In the genomic region with DNA sequence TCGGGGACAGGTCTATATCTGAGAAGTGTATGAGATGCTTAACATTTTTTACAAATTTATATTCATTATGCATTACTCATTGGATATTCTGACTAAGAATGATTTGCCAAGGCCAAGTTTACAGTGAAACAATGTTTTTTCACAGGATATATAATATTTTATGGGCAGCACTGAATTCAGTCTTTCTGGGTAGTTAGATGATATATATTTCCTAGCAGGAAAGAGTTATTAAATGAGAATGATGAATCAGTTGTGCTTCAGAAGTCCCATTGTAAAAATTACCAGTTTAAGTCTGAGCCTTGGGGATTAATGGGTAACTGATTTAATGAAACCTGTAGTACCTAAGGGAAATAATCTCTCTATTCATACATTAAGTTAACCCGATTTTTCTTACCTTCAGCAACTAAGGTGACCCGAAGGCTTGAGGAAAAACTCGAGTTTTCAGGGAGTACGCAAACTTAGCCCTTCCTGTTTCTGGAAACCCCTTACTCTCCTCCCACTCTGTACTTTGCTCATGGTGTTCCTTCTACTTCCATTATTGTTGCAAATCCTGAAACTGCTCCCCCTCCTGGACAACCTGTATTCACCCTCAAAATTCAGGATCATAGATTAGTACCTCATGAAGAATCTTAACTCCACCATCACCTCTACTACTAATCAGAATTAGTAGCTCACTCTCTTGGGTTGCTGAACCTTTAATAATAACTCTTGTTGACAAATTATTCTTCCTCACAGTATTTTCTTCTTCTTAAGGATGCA, we compare ENCODE assay signal across 12 cellular contexts.
A peak's percentile ranks its signal among the peaks of the same experiment; 100 is the strongest.
DNase-seq lines count a peak whose midpoint lies in the region; ATAC-seq and TF ChIP-seq lines count a peak whose summit lies in the region.
"Had no signal": no experiment of that assay in that cellular context is flagged by ENCODE, and none has a peak within 500 bp of the region (broad histone marks: within the 10 kb centered on the region; RNA-seq: fewer than 3 reads in every experiment).

No MANE protein-coding gene starts in this region.

- TF ChIP-seq RAD21 in SK-N-SH (IDR thresholded peaks at IDR 0.05; ENCODE audit: low read length) = peak; percentile 47

- no peaks in the 10 kb centered on the region for H3K9me2 ChIP-seq in SK-N-SH

- H3K27me3 ChIP-seq in BJ (ENCODE audit: control insufficient read depth, insufficient read depth, low read length) = no peaks in the 10 kb centered on the region
- H3K27me3 ChIP-seq in H7 (ENCODE audit: control insufficient read depth, insufficient read depth, low read length) = no peaks in the 10 kb centered on the region
- H3K27me3 ChIP-seq in SK-N-SH (ENCODE audit: insufficient read depth) = no peaks in the 10 kb centered on the region
- peaks cover 0 to 18% (median 0%) of the 10 kb centered on the region in 4 donors for H3K27me3 ChIP-seq in esophagus squamous epithelium
- H3K27me3 ChIP-seq: testis had no signal

- DNase-seq in BJ (ENCODE audit: low read depth) = no peak
- DNase-seq in H7 = peak; percentile 11
- peak; percentile 12 for DNase-seq in SK-N-SH
- DNase-seq in iPS-NIHi11 (ENCODE audit: low spot score) = peak; percentile 27
- no peak for DNase-seq in esophagus squamous epithelium (lab: John Stamatoyannopoulos, UW)
- DNase-seq: islet precursor cell; NCI-H2029 treated with DMSO at 0.1 percent for 48 hours; stimulated activated CD4-positive, alpha-beta T cell treated with anti-CD3 and anti-CD28 coated beads, Interleukin-12 subunit alpha, Interleukin-12 subunit beta, amount 100 ng/mL, for 4 hours; testis had no signal

- intact Hi-C loops in esophagus squamous epithelium (cut with DNase I) = no loop called here

- H3K4me2 ChIP-seq in SK-N-SH = no peak overlapping the region

- H3K9me3 ChIP-seq in SK-N-SH (no peaks in the 10 kb centered on the region), esophagus squamous epithelium (no peaks in the 10 kb centered on the region)
- H3K9me3 ChIP-seq: testis had no signal

- 71% methylated on average over 5 of the region's 5 CpGs for WGBS in SK-N-SH (ENCODE audit: low lambda C conversion rate)
- 70 to 74% methylated on average over 5 of the region's 5 CpGs for WGBS in esophagus squamous epithelium, 2 donors

- CTCF ChIA-PET in BJ (lab: Yijun Ruan, JAX) = no interaction called here
- CTCF ChIA-PET in SK-N-SH (lab: Yijun Ruan, JAX) = interaction anchor here (1.4 kb wide), 1 partner anchor 49 kb away, joined by 3 read pairs; no protein-coding TSS in a partner anchor

- peaks cover 11% of the 10 kb centered on the region for H3F3A ChIP-seq in SK-N-SH (replicated peaks; ENCODE audit: insufficient read depth)

- H3K4me1 ChIP-seq in SK-N-SH (ENCODE audit: control insufficient read depth in 1 of 2, insufficient read depth in 2 of 2, low read depth in 1 of 2, low read length in 1 of 2) (peaks cover 0 to 5% of the 10 kb centered on the region in 2 experiments; a peak in 1 of 4 replicates), esophagus squamous epithelium (no peaks in the 10 kb centered on the region)
- H3K4me1 ChIP-seq: testis had no signal

- no peak for ATAC-seq in HG03457 (IDR thresholded peaks at IDR 0.05; ENCODE audit: unreplicated experiment)
- ATAC-seq in HG02973 (IDR thresholded peaks at IDR 0.05; ENCODE audit: unreplicated experiment) = no peak
- ATAC-seq in GM21447 (IDR thresholded peaks at IDR 0.05; ENCODE audit: unreplicated experiment) = no peak

- TF ChIP-seq EP300 in SK-N-SH (IDR thresholded peaks at IDR 0.05; ENCODE audit: borderline replicate concordance in 1 of 2, low read depth in 1 of 2, low read length in 1 of 2) = 0 out of 4 replicates have a peak, but pooled peaks of 1 of the 2 experiments have one; percentile 23

- TF ChIP-seq CTCF in BJ (IDR thresholded peaks at IDR 0.05; ENCODE audit: insufficient read depth, low read depth, low read length) (peak; percentile 28), SK-N-SH (IDR thresholded peaks at IDR 0.05) (peak; percentile 60), esophagus squamous epithelium (IDR thresholded peaks at IDR 0.05) (peak in 2 of 6 experiments; percentile 10 to 16)

- no peak for TF ChIP-seq POLR2A in esophagus squamous epithelium (IDR thresholded peaks at IDR 0.05)

- H3K4me3 ChIP-seq in BJ (ENCODE audit: low read depth, low read length) = no peak overlapping the region
- no peak overlapping the region for H3K4me3 ChIP-seq in H7 (ENCODE audit: insufficient read depth, low read depth, low read length)
- H3K4me3 ChIP-seq in SK-N-SH (ENCODE audit: low read depth in 2 of 2, low read length in 1 of 2) = no peak overlapping the region
- H3K4me3 ChIP-seq in esophagus squamous epithelium = no peak overlapping the region
- H3K4me3 ChIP-seq: testis had no signal

- H3K36me3 ChIP-seq in BJ (ENCODE audit: control insufficient read depth, insufficient read depth, low read length) (no peaks in the 10 kb centered on the region), H7 (replicated peaks; ENCODE audit: control insufficient read depth, insufficient read depth, low read length) (no peaks in the 10 kb centered on the region), SK-N-SH (replicated peaks in 1 of 2; ENCODE audit: control insufficient read depth in 1 of 2, insufficient read depth in 2 of 2, low read length in 1 of 2) (peaks cover 0 to 14% of the 10 kb centered on the region in 2 experiments), esophagus squamous epithelium (no peaks in the 10 kb centered on the region)

- H4K20me1 ChIP-seq in SK-N-SH (ENCODE audit: insufficient read depth) = no peaks in the 10 kb centered on the region

- no peaks in the 10 kb centered on the region for H3K79me2 ChIP-seq in SK-N-SH (ENCODE audit: insufficient read depth)

- no peak overlapping the region for H3K9ac ChIP-seq in SK-N-SH

- H3K27ac ChIP-seq in SK-N-SH (ENCODE audit: low read depth in 2 of 2, low read length in 1 of 2) = peak overlapping the region in 1 of 2 experiments; percentile 27; a peak in 1 of 4 replicates
- no peak overlapping the region for H3K27ac ChIP-seq in esophagus squamous epithelium
- H3K27ac ChIP-seq: testis had no signal

- peak overlapping the region; percentile 36; the same call in 1 of the 2 replicates for H2AFZ ChIP-seq in SK-N-SH (ENCODE audit: low read depth)

- POLR2A ChIA-PET in BJ (lab: Charles Lee) = no interaction called here
- POLR2A ChIA-PET in SK-N-SH (lab: Yijun Ruan, JAX) = no interaction called here

TF ChIP-seq in SK-N-SH, 30 proteins besides CTCF, POLR2A, EP300 and RAD21:
- TF ChIP-seq MEF2A (IDR thresholded peaks at IDR 0.05; ENCODE audit: borderline replicate concordance, low read depth) (no peak), TAF1 (IDR thresholded peaks at IDR 0.05; ENCODE audit: borderline replicate concordance, low read depth, low read length) (no peak), FOSL2 (IDR thresholded peaks at IDR 0.05; ENCODE audit: borderline replicate concordance, low read depth) (peak; percentile 27; the same call in 1 of the 2 replicates), JUND (IDR thresholded peaks at IDR 0.05) (0 out of 2 replicates have a peak, but pooled peaks have one; percentile 8), SMC3 (IDR thresholded peaks at IDR 0.05; ENCODE audit: low read depth, low read length) (peak; percentile 32; the same call in 1 of the 2 replicates), RXRA (IDR thresholded peaks at IDR 0.05; ENCODE audit: borderline replicate concordance, low read depth) (no peak)
- TF ChIP-seq, protein P1, sequence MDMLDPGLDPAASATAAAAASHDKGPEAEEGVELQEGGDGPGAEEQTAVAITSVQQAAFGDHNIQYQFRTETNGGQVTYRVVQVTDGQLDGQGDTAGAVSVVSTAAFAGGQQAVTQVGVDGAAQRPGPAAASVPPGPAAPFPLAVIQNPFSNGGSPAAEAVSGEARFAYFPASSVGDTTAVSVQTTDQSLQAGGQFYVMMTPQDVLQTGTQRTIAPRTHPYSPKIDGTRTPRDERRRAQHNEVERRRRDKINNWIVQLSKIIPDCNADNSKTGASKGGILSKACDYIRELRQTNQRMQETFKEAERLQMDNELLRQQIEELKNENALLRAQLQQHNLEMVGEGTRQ (IDR thresholded peaks at IDR 0.05; ENCODE audit: borderline replicate concordance, low read depth, low read length) = no peak
- TF ChIP-seq, protein P2, sequence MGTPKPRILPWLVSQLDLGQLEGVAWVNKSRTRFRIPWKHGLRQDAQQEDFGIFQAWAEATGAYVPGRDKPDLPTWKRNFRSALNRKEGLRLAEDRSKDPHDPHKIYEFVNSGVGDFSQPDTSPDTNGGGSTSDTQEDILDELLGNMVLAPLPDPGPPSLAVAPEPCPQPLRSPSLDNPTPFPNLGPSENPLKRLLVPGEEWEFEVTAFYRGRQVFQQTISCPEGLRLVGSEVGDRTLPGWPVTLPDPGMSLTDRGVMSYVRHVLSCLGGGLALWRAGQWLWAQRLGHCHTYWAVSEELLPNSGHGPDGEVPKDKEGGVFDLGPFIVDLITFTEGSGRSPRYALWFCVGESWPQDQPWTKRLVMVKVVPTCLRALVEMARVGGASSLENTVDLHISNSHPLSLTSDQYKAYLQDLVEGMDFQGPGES (IDR thresholded peaks at IDR 0.05; ENCODE audit: low read depth, low read length) = no peak

Comparison
In these comparisons a context has a peak if more than half of its experiments do, and no peak if none do; other contexts are left out.
1. DNase-seq: peak in H7 (single experiment), SK-N-SH (single experiment) and iPS-NIHi11 (single experiment); none in BJ (single experiment) and esophagus squamous epithelium (single experiment).